In the genomic region with DNA sequence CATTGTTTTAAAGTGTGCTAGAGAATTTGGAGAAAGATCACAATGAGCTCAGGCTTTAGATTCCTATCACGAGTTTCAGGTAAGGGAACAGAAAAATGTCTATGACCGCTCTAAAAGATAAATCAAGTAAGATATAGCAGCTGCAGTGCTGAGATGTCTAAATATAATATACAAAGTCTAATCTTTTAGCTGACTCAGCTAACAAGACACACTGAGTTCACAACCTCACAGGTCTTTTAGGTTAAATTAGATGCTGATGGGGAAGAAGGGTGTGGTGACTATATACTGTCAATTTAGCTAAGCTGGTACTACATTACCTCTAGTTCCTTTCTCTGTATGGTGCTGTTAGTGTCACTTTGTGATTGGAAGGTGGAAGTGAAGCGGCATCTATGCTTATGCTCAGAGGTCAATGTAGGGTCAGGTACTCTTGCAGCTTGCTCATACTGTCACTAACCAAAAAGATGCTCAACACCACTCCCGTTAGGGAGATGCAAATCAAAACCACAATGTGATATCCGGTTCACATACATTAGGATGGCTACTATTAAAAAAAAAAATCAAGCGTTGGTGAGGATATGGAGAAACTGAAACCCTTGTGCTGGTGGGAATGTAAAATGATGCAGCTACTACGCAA, we compare ENCODE assay signal across 2 cellular contexts.
A peak's percentile ranks its signal among the peaks of the same experiment; 100 is the strongest.
TF ChIP-seq lines count a peak whose summit lies in the region.

No MANE protein-coding gene starts in this region.

TF ChIP-seq in HepG2, 621 proteins besides CTCF, POLR2A, EP300 and RAD21:
- TF ChIP-seq MAFK (conservative IDR thresholded peaks at IDR 0.05 in 1 of 2, IDR thresholded peaks at IDR 0.05 in 1 of 2; ENCODE audit: low read length in 2 of 2), result peak; percentile 91 to 96
- TF ChIP-seq, protein P1, sequence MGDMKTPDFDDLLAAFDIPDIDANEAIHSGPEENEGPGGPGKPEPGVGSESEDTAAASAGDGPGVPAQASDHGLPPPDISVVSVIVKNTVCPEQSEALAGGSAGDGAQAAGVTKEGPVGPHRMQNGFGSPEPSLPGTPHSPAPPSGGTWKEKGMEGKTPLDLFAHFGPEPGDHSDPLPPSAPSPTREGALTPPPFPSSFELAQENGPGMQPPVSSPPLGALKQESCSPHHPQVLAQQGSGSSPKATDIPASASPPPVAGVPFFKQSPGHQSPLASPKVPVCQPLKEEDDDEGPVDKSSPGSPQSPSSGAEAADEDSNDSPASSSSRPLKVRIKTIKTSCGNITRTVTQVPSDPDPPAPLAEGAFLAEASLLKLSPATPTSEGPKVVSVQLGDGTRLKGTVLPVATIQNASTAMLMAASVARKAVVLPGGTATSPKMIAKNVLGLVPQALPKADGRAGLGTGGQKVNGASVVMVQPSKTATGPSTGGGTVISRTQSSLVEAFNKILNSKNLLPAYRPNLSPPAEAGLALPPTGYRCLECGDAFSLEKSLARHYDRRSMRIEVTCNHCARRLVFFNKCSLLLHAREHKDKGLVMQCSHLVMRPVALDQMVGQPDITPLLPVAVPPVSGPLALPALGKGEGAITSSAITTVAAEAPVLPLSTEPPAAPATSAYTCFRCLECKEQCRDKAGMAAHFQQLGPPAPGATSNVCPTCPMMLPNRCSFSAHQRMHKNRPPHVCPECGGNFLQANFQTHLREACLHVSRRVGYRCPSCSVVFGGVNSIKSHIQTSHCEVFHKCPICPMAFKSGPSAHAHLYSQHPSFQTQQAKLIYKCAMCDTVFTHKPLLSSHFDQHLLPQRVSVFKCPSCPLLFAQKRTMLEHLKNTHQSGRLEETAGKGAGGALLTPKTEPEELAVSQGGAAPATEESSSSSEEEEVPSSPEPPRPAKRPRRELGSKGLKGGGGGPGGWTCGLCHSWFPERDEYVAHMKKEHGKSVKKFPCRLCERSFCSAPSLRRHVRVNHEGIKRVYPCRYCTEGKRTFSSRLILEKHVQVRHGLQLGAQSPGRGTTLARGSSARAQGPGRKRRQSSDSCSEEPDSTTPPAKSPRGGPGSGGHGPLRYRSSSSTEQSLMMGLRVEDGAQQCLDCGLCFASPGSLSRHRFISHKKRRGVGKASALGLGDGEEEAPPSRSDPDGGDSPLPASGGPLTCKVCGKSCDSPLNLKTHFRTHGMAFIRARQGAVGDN (CRISPR knock-in tag; IDR thresholded peaks at IDR 0.05), result no peak
- no peak for TF ChIP-seq PHF8 (CRISPR knock-in tag; IDR thresholded peaks at IDR 0.05)
- TF ChIP-seq TSC22D2 (CRISPR knock-in tag; IDR thresholded peaks at IDR 0.05; ENCODE audit: borderline replicate concordance), result no peak
- no peak for TF ChIP-seq ZSCAN20 (CRISPR knock-in tag; IDR thresholded peaks at IDR 0.05; ENCODE audit: borderline replicate concordance)
- TF ChIP-seq, protein P2, sequence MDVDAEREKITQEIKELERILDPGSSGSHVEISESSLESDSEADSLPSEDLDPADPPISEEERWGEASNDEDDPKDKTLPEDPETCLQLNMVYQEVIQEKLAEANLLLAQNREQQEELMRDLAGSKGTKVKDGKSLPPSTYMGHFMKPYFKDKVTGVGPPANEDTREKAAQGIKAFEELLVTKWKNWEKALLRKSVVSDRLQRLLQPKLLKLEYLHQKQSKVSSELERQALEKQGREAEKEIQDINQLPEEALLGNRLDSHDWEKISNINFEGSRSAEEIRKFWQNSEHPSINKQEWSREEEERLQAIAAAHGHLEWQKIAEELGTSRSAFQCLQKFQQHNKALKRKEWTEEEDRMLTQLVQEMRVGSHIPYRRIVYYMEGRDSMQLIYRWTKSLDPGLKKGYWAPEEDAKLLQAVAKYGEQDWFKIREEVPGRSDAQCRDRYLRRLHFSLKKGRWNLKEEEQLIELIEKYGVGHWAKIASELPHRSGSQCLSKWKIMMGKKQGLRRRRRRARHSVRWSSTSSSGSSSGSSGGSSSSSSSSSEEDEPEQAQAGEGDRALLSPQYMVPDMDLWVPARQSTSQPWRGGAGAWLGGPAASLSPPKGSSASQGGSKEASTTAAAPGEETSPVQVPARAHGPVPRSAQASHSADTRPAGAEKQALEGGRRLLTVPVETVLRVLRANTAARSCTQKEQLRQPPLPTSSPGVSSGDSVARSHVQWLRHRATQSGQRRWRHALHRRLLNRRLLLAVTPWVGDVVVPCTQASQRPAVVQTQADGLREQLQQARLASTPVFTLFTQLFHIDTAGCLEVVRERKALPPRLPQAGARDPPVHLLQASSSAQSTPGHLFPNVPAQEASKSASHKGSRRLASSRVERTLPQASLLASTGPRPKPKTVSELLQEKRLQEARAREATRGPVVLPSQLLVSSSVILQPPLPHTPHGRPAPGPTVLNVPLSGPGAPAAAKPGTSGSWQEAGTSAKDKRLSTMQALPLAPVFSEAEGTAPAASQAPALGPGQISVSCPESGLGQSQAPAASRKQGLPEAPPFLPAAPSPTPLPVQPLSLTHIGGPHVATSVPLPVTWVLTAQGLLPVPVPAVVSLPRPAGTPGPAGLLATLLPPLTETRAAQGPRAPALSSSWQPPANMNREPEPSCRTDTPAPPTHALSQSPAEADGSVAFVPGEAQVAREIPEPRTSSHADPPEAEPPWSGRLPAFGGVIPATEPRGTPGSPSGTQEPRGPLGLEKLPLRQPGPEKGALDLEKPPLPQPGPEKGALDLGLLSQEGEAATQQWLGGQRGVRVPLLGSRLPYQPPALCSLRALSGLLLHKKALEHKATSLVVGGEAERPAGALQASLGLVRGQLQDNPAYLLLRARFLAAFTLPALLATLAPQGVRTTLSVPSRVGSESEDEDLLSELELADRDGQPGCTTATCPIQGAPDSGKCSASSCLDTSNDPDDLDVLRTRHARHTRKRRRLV (CRISPR knock-in tag; IDR thresholded peaks at IDR 0.05), result no peak
- TF ChIP-seq, protein P3, sequence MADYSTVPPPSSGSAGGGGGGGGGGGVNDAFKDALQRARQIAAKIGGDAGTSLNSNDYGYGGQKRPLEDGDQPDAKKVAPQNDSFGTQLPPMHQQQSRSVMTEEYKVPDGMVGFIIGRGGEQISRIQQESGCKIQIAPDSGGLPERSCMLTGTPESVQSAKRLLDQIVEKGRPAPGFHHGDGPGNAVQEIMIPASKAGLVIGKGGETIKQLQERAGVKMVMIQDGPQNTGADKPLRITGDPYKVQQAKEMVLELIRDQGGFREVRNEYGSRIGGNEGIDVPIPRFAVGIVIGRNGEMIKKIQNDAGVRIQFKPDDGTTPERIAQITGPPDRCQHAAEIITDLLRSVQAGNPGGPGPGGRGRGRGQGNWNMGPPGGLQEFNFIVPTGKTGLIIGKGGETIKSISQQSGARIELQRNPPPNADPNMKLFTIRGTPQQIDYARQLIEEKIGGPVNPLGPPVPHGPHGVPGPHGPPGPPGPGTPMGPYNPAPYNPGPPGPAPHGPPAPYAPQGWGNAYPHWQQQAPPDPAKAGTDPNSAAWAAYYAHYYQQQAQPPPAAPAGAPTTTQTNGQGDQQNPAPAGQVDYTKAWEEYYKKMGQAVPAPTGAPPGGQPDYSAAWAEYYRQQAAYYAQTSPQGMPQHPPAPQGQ (CRISPR knock-in tag; IDR thresholded peaks at IDR 0.05; ENCODE audit: borderline replicate concordance), result no peak
- TF ChIP-seq MAFF (IDR thresholded peaks at IDR 0.05; ENCODE audit: low read depth, low read length), result peak; percentile 94
- TF ChIP-seq ZNF136 (CRISPR knock-in tag; IDR thresholded peaks at IDR 0.05; ENCODE audit: low read depth), result no peak
TF ChIP-seq in HepG2: peak in this region for 2.

TF ChIP-seq in IMR-90, 13 proteins besides CTCF, POLR2A, EP300 and RAD21:
- TF ChIP-seq FOS (IDR thresholded peaks at IDR 0.05; ENCODE audit: low read depth, low read length) (no peak), MAFK (IDR thresholded peaks at IDR 0.05; ENCODE audit: low read depth, low read length) (peak; percentile 94)
